ENCODE assay signal across 10 cellular contexts in genomic region chr16:11084484-11085024, GRCh38.
A peak's percentile ranks its signal among the peaks of the same experiment; 100 is the strongest.
DNase-seq lines count a peak whose midpoint lies in the region; ATAC-seq, FAIRE-seq and TF ChIP-seq lines count a peak whose summit lies in the region.
"Had no signal": no experiment of that assay in that cellular context is flagged by ENCODE, and none has a peak within 500 bp of the region (broad histone marks: within the 10 kb centered on the region; RNA-seq: fewer than 3 reads in every experiment).

No MANE protein-coding gene starts in this region.

- H3K27ac ChIP-seq in right atrium auricular region (no peak overlapping the region), lung (ENCODE audit: low read depth in 1 of 2, low read length in 1 of 2) (peak overlapping the region in 1 of 2 donors; percentile 46)

- intact Hi-C loops in left ventricle myocardium superior (cut with micrococcal nuclease), result no loop called here

- H3K36me3 ChIP-seq in right atrium auricular region (no peaks in the 10 kb centered on the region), lung (ENCODE audit: control insufficient read depth in 2 of 2, insufficient read depth in 2 of 2, low read length in 2 of 2) (peaks cover 0 to 16% of the 10 kb centered on the region in 2 donors)

- H3K9me3 ChIP-seq in right atrium auricular region (no peaks in the 10 kb centered on the region), lung (ENCODE audit: control insufficient read depth in 2 of 2, insufficient read depth in 1 of 2, low read length in 1 of 2) (no peaks in the 10 kb centered on the region)

- H3K27me3 ChIP-seq in right atrium auricular region, result no peaks in the 10 kb centered on the region
- no peaks in the 10 kb centered on the region for H3K27me3 ChIP-seq in lung (ENCODE audit: control insufficient read depth, insufficient read depth)

- no peak for DNase-seq in left ventricle myocardium superior
- no peak for DNase-seq in right atrium auricular region (ENCODE audit: low spot score)
- DNase-seq in astrocyte of the cerebellum (ENCODE audit: low read depth), result peak; percentile 75
- no peak for DNase-seq in lung (ENCODE audit: low spot score)
- DNase-seq in urothelium cell line (ENCODE audit: low spot score), result peak; percentile 58
- no peak for DNase-seq in ecto neural progenitor cell (ENCODE audit: low spot score)
- DNase-seq in NOMO-1 treated with DMSO at 0.1 percent for 48 hours (lab: John Stamatoyannopoulos, UW; ENCODE audit: unreplicated experiment), result no peak
- DNase-seq: DMS53, NCI-H748 treated with DMSO at 0.1 percent for 48 hours had no signal

- ATAC-seq in left ventricle myocardium superior (peak; percentile 32), lung (ENCODE audit: insufficient read depth, low FRiP score) (peak; percentile 31), GM19467 (IDR thresholded peaks at IDR 0.05; ENCODE audit: unreplicated experiment) (no peak)

- H3K4me3 ChIP-seq in right atrium auricular region (no peak overlapping the region), astrocyte of the cerebellum (ENCODE audit: low read depth, low read length) (no peak overlapping the region), lung (no peak overlapping the region)

- FAIRE-seq in urothelium cell line (lab: Jason Lieb, UNC), result no peak

- H3K4me1 ChIP-seq in right atrium auricular region, result peaks cover 0 to 25% of the 10 kb centered on the region in 2 donors
- H3K4me1 ChIP-seq in lung (ENCODE audit: control insufficient read depth in 2 of 2, insufficient read depth in 2 of 2, low read length in 2 of 2), result no peaks in the 10 kb centered on the region

- in situ Hi-C loops in astrocyte of the cerebellum (cut with HindIII; ENCODE audit: low sequenced_read_pairs), result no loop called here

- TF ChIP-seq CTCF in right atrium auricular region (IDR thresholded peaks at IDR 0.05) (no peak), astrocyte of the cerebellum (IDR thresholded peaks at IDR 0.05; ENCODE audit: low read depth, low read length, missing control alignments) (no peak), lung (IDR thresholded peaks at IDR 0.05; ENCODE audit: control extremely low read depth, extremely low read depth) (no peak)

- WGBS in lung, 2 donors, result 78 to 85% methylated on average over 13 of the region's 13 CpGs

Comparison
In these comparisons a context has a peak if more than half of its experiments do, and no peak if none do; other contexts are left out.
1. DNase-seq: peak in astrocyte of the cerebellum (single experiment) and urothelium cell line (single experiment); none in left ventricle myocardium superior (single experiment), right atrium auricular region (single experiment), lung (single experiment), ecto neural progenitor cell (single experiment) and NOMO-1 treated with DMSO at 0.1 percent for 48 hours (single experiment).